In the genomic region with DNA sequence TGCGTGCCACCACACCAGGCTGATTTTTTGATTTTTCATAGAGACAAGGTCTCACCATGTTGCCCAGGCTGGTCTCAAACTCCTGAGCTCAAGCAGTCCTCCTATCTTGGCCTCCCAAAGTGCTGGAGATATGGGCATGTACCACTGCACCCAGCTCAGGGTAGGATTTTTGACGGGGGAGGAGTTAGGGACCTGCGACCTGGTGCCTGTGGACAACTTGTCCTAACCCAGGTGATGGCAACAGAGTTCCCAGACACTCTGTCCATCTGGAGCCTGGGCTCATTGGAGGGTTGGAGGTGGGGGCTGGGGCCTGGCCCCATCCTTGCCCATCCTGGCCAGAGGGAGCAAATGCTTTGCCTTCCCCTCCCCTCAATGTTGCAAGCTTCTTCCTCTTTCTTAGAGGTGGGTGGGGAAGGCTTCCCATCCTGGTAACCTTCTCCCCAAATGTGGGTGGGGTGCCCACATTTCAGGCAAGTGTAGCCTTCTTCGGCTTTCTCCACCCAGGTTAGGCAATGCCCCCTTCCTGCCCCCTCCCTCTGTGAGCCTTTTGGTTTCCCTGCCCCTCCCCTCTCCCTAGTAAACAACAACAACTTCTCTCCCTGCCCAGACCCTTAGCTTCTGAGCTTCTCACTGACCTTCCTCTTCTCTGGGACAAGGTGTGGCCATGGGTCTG, we compare ENCODE assay signal across 12 cellular contexts. TPM values are rescaled to one million over a fixed set of nuclear protein-coding genes. Genes with fewer than 3 reads are reported as not detected.
DNase-seq lines count a peak whose midpoint lies in the region; ATAC-seq and TF ChIP-seq lines count a peak whose summit lies in the region.
"Had no signal": no experiment of that assay in that cellular context is flagged by ENCODE, and none has a peak within 500 bp of the region (broad histone marks: within the 10 kb centered on the region; RNA-seq: fewer than 3 reads in every experiment).

No MANE protein-coding gene starts in this region.

- no peak for DNase-seq in activated naive CD8-positive, alpha-beta T cell treated with anti-CD3 and anti-CD28 coated beads for 36 hours
- no peak for DNase-seq in activated T-helper 2 cell treated with anti-CD3 and anti-CD28 coated beads, Interferon-gamma antibody, Interleukin-2, Interleukin-4, amounts not matched to agents 10 μg/mL and 5 μg/mL and 100 μg/mL, durations not matched to agents 14 hours and 24 hours and 36 hours (ENCODE audit: low spot score)
- DNase-seq in upper lobe of right lung (no peak), A172 (ENCODE audit: low spot score) (no peak)
- DNase-seq in activated naive CD4-positive, alpha-beta T cell treated with Interleukin-2 at 50 U/mL for 16 hours = no peak
- DNase-seq: BE2C; NCI-H526 treated with DMSO at 0.1 percent for 48 hours; stimulated activated naive CD4-positive, alpha-beta T cell treated with Interleukin-2 at 50 U/mL for 16 hours had no signal

- H3K36me3 ChIP-seq in mucosa of stomach (ENCODE audit: control insufficient read depth, insufficient read depth, low read length) = no peaks in the 10 kb centered on the region
- peaks cover 8% of the 10 kb centered on the region for H3K36me3 ChIP-seq in upper lobe of right lung

- H3K4me1 ChIP-seq in mucosa of stomach (ENCODE audit: control insufficient read depth, insufficient read depth, low read length) (peaks cover 57% of the 10 kb centered on the region), upper lobe of right lung (peaks cover 98% of the 10 kb centered on the region)

- H3K36me3 Mint-ChIP-seq in activated naive CD8-positive, alpha-beta T cell = peaks cover 8% of the 10 kb centered on the region
- peaks cover 39% of the 10 kb centered on the region for H3K36me3 Mint-ChIP-seq in activated naive CD8-positive, alpha-beta T cell treated with anti-CD3 and anti-CD28 coated beads for 36 hours
- peaks cover 57% of the 10 kb centered on the region for H3K36me3 Mint-ChIP-seq in activated T-helper 2 cell treated with anti-CD3 and anti-CD28 coated beads, Interferon-gamma antibody, Interleukin-2, Interleukin-4, amounts not matched to agents 10 μg/mL and 5 μg/mL and 100 μg/mL, durations not matched to agents 14 hours and 24 hours and 36 hours (ENCODE audit: low read depth)

- ATAC-seq in upper lobe of right lung (peak; percentile 67), HG02798 (IDR thresholded peaks at IDR 0.05; ENCODE audit: poor library complexity, unreplicated experiment) (no peak)

- peak overlapping the region; percentile 0 for H3K9ac ChIP-seq in mucosa of stomach (ENCODE audit: low read length)

- H3K4me3 Mint-ChIP-seq in activated naive CD8-positive, alpha-beta T cell = peak overlapping the region; percentile 31
- H3K4me3 Mint-ChIP-seq in activated naive CD8-positive, alpha-beta T cell treated with anti-CD3 and anti-CD28 coated beads for 36 hours = no peak overlapping the region
- H3K4me3 Mint-ChIP-seq in activated T-helper 2 cell treated with anti-CD3 and anti-CD28 coated beads, Interferon-gamma antibody, Interleukin-2, Interleukin-4, amounts not matched to agents 10 μg/mL and 5 μg/mL and 100 μg/mL, durations not matched to agents 14 hours and 24 hours and 36 hours (ENCODE audit: low read depth) = no peak overlapping the region

- H3K27me3 Mint-ChIP-seq in activated naive CD8-positive, alpha-beta T cell = no peaks in the 10 kb centered on the region
- no peaks in the 10 kb centered on the region for H3K27me3 Mint-ChIP-seq in activated naive CD8-positive, alpha-beta T cell treated with anti-CD3 and anti-CD28 coated beads for 36 hours
- H3K27me3 Mint-ChIP-seq in activated T-helper 2 cell treated with anti-CD3 and anti-CD28 coated beads, Interferon-gamma antibody, Interleukin-2, Interleukin-4, amounts not matched to agents 10 μg/mL and 5 μg/mL and 100 μg/mL, durations not matched to agents 14 hours and 24 hours and 36 hours (ENCODE audit: low read depth) = no peaks in the 10 kb centered on the region

- H3K27ac Mint-ChIP-seq in activated naive CD8-positive, alpha-beta T cell = peak overlapping the region; percentile 46
- no peak overlapping the region for H3K27ac Mint-ChIP-seq in activated naive CD8-positive, alpha-beta T cell treated with anti-CD3 and anti-CD28 coated beads for 36 hours
- peak overlapping the region; percentile 64 for H3K27ac Mint-ChIP-seq in activated T-helper 2 cell treated with anti-CD3 and anti-CD28 coated beads, Interferon-gamma antibody, Interleukin-2, Interleukin-4, amounts not matched to agents 10 μg/mL and 5 μg/mL and 100 μg/mL, durations not matched to agents 14 hours and 24 hours and 36 hours

- no peaks in the 10 kb centered on the region for H3K9me3 Mint-ChIP-seq in activated naive CD8-positive, alpha-beta T cell (ENCODE audit: low read depth)
- no peaks in the 10 kb centered on the region for H3K9me3 Mint-ChIP-seq in activated naive CD8-positive, alpha-beta T cell treated with anti-CD3 and anti-CD28 coated beads for 36 hours
- no peaks in the 10 kb centered on the region for H3K9me3 Mint-ChIP-seq in activated T-helper 2 cell treated with anti-CD3 and anti-CD28 coated beads, Interferon-gamma antibody, Interleukin-2, Interleukin-4, amounts not matched to agents 10 μg/mL and 5 μg/mL and 100 μg/mL, durations not matched to agents 14 hours and 24 hours and 36 hours

- H3K4me3 ChIP-seq in mucosa of stomach (ENCODE audit: low read length) (no peak overlapping the region), upper lobe of right lung (no peak overlapping the region)
- H3K4me3 ChIP-seq: smooth muscle cell had no signal

- intact Hi-C loops in activated T-helper 2 cell treated with anti-CD3 and anti-CD28 coated beads, Interferon-gamma antibody, Interleukin-2, Interleukin-4, amounts not matched to agents 10 μg/mL and 5 μg/mL and 100 μg/mL, durations not matched to agents 14 hours and 24 hours and 36 hours (cut with micrococcal nuclease) = no loop called here
- intact Hi-C loops in upper lobe of right lung (cut with DNase I) = no loop called here

- H3K27ac ChIP-seq in upper lobe of right lung = peak overlapping the region; percentile 78

- peaks cover 73% of the 10 kb centered on the region for H3K4me1 Mint-ChIP-seq in activated naive CD8-positive, alpha-beta T cell (ENCODE audit: low read depth)
- H3K4me1 Mint-ChIP-seq in activated naive CD8-positive, alpha-beta T cell treated with anti-CD3 and anti-CD28 coated beads for 36 hours = peaks cover 67% of the 10 kb centered on the region
- H3K4me1 Mint-ChIP-seq in activated T-helper 2 cell treated with anti-CD3 and anti-CD28 coated beads, Interferon-gamma antibody, Interleukin-2, Interleukin-4, amounts not matched to agents 10 μg/mL and 5 μg/mL and 100 μg/mL, durations not matched to agents 14 hours and 24 hours and 36 hours (ENCODE audit: low read depth) = peaks cover 64% of the 10 kb centered on the region

- H3K9me3 ChIP-seq in mucosa of stomach (ENCODE audit: control insufficient read depth, low read length) (no peaks in the 10 kb centered on the region), upper lobe of right lung (no peaks in the 10 kb centered on the region)
- H3K9me3 ChIP-seq: BE2C had no signal

- H3K27me3 ChIP-seq in mucosa of stomach (ENCODE audit: control insufficient read depth, insufficient read depth, low read length) = no peaks in the 10 kb centered on the region
- H3K27me3 ChIP-seq in upper lobe of right lung = no peaks in the 10 kb centered on the region
- H3K27me3 ChIP-seq: BE2C had no signal

- TF ChIP-seq CTCF in upper lobe of right lung (IDR thresholded peaks at IDR 0.05) = no peak

RNA-seq across cellular contexts. Expression of a gene that starts 24.9 kb away (rescaled TPM):
- 10 to 100 TPM; 31.2 to 33.3 TPM for total RNA-seq in activated naive CD8-positive, alpha-beta T cell treated with anti-CD3 and anti-CD28 coated beads for 36 hours
- total RNA-seq in activated T-helper 2 cell treated with anti-CD3 and anti-CD28 coated beads, Interferon-gamma antibody, Interleukin-2, Interleukin-4, amounts not matched to agents 10 μg/mL and 5 μg/mL and 100 μg/mL, durations not matched to agents 14 hours and 24 hours and 36 hours = 30.4 and 35.1 TPM in 2 replicates
- 69.7 TPM for total RNA-seq in upper lobe of right lung
- total RNA-seq in A172 (2014; rRNA removed; shearing (Covaris generic)) = 13.7 and 33.2 TPM in 2 replicates

RNA-seq across cellular contexts. Expression of a gene that starts 30.6 kb away (rescaled TPM):
- total RNA-seq in activated naive CD8-positive, alpha-beta T cell treated with anti-CD3 and anti-CD28 coated beads for 36 hours = not detected
- 0.48 TPM in 1 of 2 replicates, not detected in the other for total RNA-seq in activated T-helper 2 cell treated with anti-CD3 and anti-CD28 coated beads, Interferon-gamma antibody, Interleukin-2, Interleukin-4, amounts not matched to agents 10 μg/mL and 5 μg/mL and 100 μg/mL, durations not matched to agents 14 hours and 24 hours and 36 hours
- total RNA-seq in upper lobe of right lung = 2.8 TPM
- total RNA-seq in A172 (2014; rRNA removed; shearing (Covaris generic)) = not detected in 2 replicates
- total RNA-seq: smooth muscle cell had no signal

RNA-seq across cellular contexts. Expression of a gene that starts 46.2 kb away (rescaled TPM):
- 100 to 1,000 TPM; 144 to 149 TPM for total RNA-seq in activated naive CD8-positive, alpha-beta T cell treated with anti-CD3 and anti-CD28 coated beads for 36 hours
- total RNA-seq in activated T-helper 2 cell treated with anti-CD3 and anti-CD28 coated beads, Interferon-gamma antibody, Interleukin-2, Interleukin-4, amounts not matched to agents 10 μg/mL and 5 μg/mL and 100 μg/mL, durations not matched to agents 14 hours and 24 hours and 36 hours = 126 and 133 TPM in 2 replicates
- 1.4 TPM for total RNA-seq in upper lobe of right lung
- total RNA-seq in A172 (2014; rRNA removed; shearing (Covaris generic)) = 85.1 and 87.9 TPM in 2 replicates

Comparison
In these comparisons a context has a peak if more than half of its experiments do, and no peak if none do; other contexts are left out.
1. RNA of a gene that starts 46.2 kb away (total RNA-seq): 144 to 149 TPM in activated naive CD8-positive, alpha-beta T cell treated with anti-CD3 and anti-CD28 coated beads for 36 hours, 126 to 133 TPM in activated T-helper 2 cell treated with anti-CD3 and anti-CD28 coated beads, Interferon-gamma antibody, Interleukin-2, Interleukin-4, amounts not matched to agents 10 μg/mL and 5 μg/mL and 100 μg/mL, durations not matched to agents 14 hours and 24 hours and 36 hours and 85.1 to 87.9 TPM in A172; 1.4 TPM in upper lobe of right lung (single experiment); every median in the first group is over 10 times any median in the second.